ENCODE assay signal across 8 cellular contexts in genomic region chr11:10302294-10302743, GRCh38. TPM values are rescaled to one million over a fixed set of nuclear protein-coding genes. Genes with fewer than 3 reads are reported as not detected.
DNase-seq lines count a peak whose midpoint lies in the region; ATAC-seq and TF ChIP-seq lines count a peak whose summit lies in the region.

No MANE protein-coding gene starts in this region.

- H3K4me3 ChIP-seq in MG63 = peak overlapping the region; percentile 92
- peak overlapping the region; percentile 98 for H3K4me3 ChIP-seq in mucosa of stomach (ENCODE audit: low read length)

- H3K27me3 ChIP-seq in MG63 (no peaks in the 10 kb centered on the region), mucosa of stomach (ENCODE audit: control insufficient read depth, insufficient read depth, low read length) (peaks cover 25% of the 10 kb centered on the region)

- H3K27ac ChIP-seq in C4-2B = peak overlapping the region; percentile 78
- H3K27ac ChIP-seq in cingulate gyrus (ENCODE audit: low read depth, low read length) = peak overlapping the region; percentile 63

- H3K4me1 ChIP-seq in mucosa of stomach (ENCODE audit: control insufficient read depth, insufficient read depth, low read length) = peaks cover 40% of the 10 kb centered on the region

- H3K36me3 ChIP-seq in MG63 = peaks cover 50% of the 10 kb centered on the region
- H3K36me3 ChIP-seq in mucosa of stomach (ENCODE audit: control insufficient read depth, insufficient read depth, low read length) = no peaks in the 10 kb centered on the region

- H3K9me3 ChIP-seq in MG63 = no peaks in the 10 kb centered on the region
- no peaks in the 10 kb centered on the region for H3K9me3 ChIP-seq in mucosa of stomach (ENCODE audit: control insufficient read depth, low read length)

- peak overlapping the region; percentile 84 for H3K9ac ChIP-seq in mucosa of stomach (ENCODE audit: low read length)

- ATAC-seq in HG03378 (IDR thresholded peaks at IDR 0.05; ENCODE audit: unreplicated experiment) (no peak), GM19463 (IDR thresholded peaks at IDR 0.05; ENCODE audit: unreplicated experiment) (no peak)

- DNase-seq in MG63 (no peak), amniotic stem cell (lab: John Stamatoyannopoulos, UW) (no peak)
- no peak for DNase-seq in stimulated activated naive CD4-positive, alpha-beta T cell (lab: John Stamatoyannopoulos, UW)

- TF ChIP-seq CTCF in C4-2B (conservative IDR thresholded peaks at IDR 0.05) = no peak; the same call in 1 of the 2 replicates

RNA-seq across cellular contexts. Expression of gene ADM, which starts 2.6 kb away (rescaled TPM):
- 95.6 and 135 TPM in 2 replicates for total RNA-seq in MG63 (2014; rRNA removed; shearing (Covaris generic); ENCODE audit: low replicate concordance)

RNA-seq across cellular contexts. Expression of gene SBF2, which starts 8.3 kb away (rescaled TPM):
- 16.7 and 23.2 TPM in 2 replicates for total RNA-seq in MG63 (2014; rRNA removed; shearing (Covaris generic); ENCODE audit: low replicate concordance)
